ENCODE assay signal across 8 cellular contexts in the genomic region with DNA sequence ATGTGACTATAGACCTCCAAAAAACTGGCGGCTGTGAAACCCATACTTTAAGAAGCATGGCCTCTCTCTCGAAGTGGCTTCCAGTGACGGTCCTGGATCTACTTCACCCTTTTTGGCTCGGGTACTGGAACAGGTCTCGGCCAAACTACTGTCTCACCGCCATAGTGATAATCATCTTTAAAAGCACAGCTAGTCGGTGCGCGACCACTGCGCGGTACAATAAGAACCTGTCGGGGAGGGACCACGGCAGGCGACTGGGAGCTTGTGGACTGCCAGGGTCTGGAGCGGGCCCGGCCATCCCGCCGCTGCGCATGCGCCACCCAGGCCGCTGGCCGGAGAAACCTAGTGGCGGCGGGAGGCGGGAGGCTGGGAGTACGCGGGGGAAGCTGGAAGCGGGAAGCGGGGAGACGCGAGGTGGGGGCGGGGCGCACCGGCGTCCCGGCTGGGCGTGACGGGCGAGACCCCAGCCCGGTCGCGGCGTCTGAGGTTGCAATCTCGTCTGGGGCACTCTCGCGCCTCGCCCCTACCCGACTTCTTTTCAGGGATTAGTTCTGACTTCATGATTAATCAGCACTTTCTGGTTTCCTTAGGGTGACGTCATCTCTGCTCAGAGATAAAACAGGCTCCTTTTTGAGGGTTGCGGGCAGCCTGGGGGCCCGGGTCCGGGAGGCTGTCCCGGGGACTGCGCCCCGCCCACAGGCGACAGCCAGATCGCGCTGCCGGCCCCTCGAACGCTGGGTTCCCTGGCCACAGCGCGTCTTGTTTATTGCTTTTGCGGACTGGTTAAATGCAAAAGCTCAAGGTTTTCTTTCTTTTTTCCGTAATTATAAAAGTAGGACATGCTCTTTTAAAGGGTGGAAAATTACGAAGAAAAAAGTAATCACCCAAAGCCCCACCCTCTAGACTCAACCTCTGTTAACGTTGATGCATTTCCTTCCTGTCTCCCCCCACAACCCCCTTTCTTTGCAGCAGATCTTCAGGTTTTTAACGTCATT.
DNase-seq lines count a peak whose midpoint lies in the region; ATAC-seq and TF ChIP-seq lines count a peak whose summit lies in the region.

No MANE protein-coding gene starts in this region.

- H3K27me3 Mint-ChIP-seq in HFFc6 (ENCODE audit: insufficient read depth) (no peaks in the 10 kb centered on the region; the same call in none of the 2 replicates), progenitor cell of endocrine pancreas (peaks cover 13% of the 10 kb centered on the region)

- peak overlapping the region; percentile 92 for H3K27ac Mint-ChIP-seq in HFFc6
- peak overlapping the region; percentile 95 for H3K27ac Mint-ChIP-seq in progenitor cell of endocrine pancreas

- TF ChIP-seq CTCF in GM10266 (IDR thresholded peaks at IDR 0.05; ENCODE audit: control insufficient read depth, insufficient read depth, low read depth, missing control alignments) (no peak), HFFc6 (IDR thresholded peaks at IDR 0.05) (no peak; the same call in none of the 2 replicates), NB4 (IDR thresholded peaks at IDR 0.05; ENCODE audit: low read depth, low read length) (no peak), progenitor cell of endocrine pancreas (IDR thresholded peaks at IDR 0.05; ENCODE audit: unreplicated experiment) (no peak)

- H3K9me3 Mint-ChIP-seq in HFFc6, result peaks cover under 1% of the 10 kb centered on the region; the same call in 1 of the 2 replicates
- H3K9me3 Mint-ChIP-seq in progenitor cell of endocrine pancreas (ENCODE audit: low read depth), result no peaks in the 10 kb centered on the region

- H3K4me1 Mint-ChIP-seq in HFFc6 (ENCODE audit: low read depth), result peaks cover 91% of the 10 kb centered on the region
- H3K4me1 Mint-ChIP-seq in progenitor cell of endocrine pancreas (ENCODE audit: low read depth), result peaks cover 16% of the 10 kb centered on the region

- peak; percentile 96 for ATAC-seq in left ventricle myocardium superior

- no peak for TF ChIP-seq POLR2A in NB4 (IDR thresholded peaks at IDR 0.05; ENCODE audit: extremely low read depth, insufficient read length)

- H3K4me3 Mint-ChIP-seq in HFFc6 (peak overlapping the region; percentile 76), progenitor cell of endocrine pancreas (ENCODE audit: low read depth) (peak overlapping the region; percentile 88)

- H3K36me3 Mint-ChIP-seq in HFFc6 (ENCODE audit: low read depth) (peaks cover 10% of the 10 kb centered on the region), progenitor cell of endocrine pancreas (ENCODE audit: insufficient read depth) (no peaks in the 10 kb centered on the region)

- DNase-seq in GM10266 (ENCODE audit: extremely low spot score) (peak; percentile 88), HFFc6 (peak; percentile 91), NB4 (ENCODE audit: low read depth) (peak; percentile 89), T-helper 1 cell (peak; percentile 59 to 91 (median 76)), amniotic stem cell (lab: John Stamatoyannopoulos, UW) (peak; percentile 91), left ventricle myocardium superior (peak; percentile 94), progenitor cell of endocrine pancreas (ENCODE audit: low spot score, unreplicated experiment) (peak; percentile 93), ureter (ENCODE audit: low spot score) (peak; percentile 87)

- H3K4me3 ChIP-seq in NB4 (ENCODE audit: low read depth, low read length), result peak overlapping the region; percentile 69

- intact Hi-C loops in left ventricle myocardium superior (cut with micrococcal nuclease), result no loop called here

Comparison
In these comparisons a context has a peak if more than half of its experiments do, and no peak if none do; other contexts are left out.
1. Peak in every context shown above with its lines: DNase-seq, ATAC-seq and H3K4me3 ChIP-seq.